In genomic region chr17:45845376-45846185, GRCh38 we compare ENCODE assay signal across 33 cellular contexts. TPM values are rescaled to one million over a fixed set of nuclear protein-coding genes. Genes with fewer than 3 reads are reported as not detected.
"Had no signal": no experiment of that assay in that cellular context is flagged by ENCODE, and none has a peak within 500 bp of the region (broad histone marks: within the 10 kb centered on the region; RNA-seq: fewer than 3 reads in every experiment).

No MANE protein-coding gene starts in this region.

- H3K36me3 Mint-ChIP-seq: immature natural killer cell; memory B cell; naive thymus-derived CD8-positive, alpha-beta T cell; stimulated activated naive B cell treated with anti-CD40 and anti-IgM and Interleukin-4, amounts not matched to agents 10 μg/mL and 1 μg/mL and 100 μg/mL, for 72 hours had no signal

- H3K4me2 ChIP-seq: smooth muscle cell had no signal

- DNase-seq: hypothalamus; immature natural killer cell; left ventricle myocardium inferior; nucleus accumbens; stimulated activated CD4-positive, alpha-beta T cell treated with anti-CD3 and anti-CD28 coated beads, Interleukin-12 subunit alpha, Interleukin-12 subunit beta, amount 100 ng/mL, for 4 hours; stimulated activated CD4-positive, alpha-beta T cell treated with anti-CD3 and anti-CD28 coated beads, Interleukin-15, amount 100 ng/mL, for 24 hours; stimulated activated CD4-positive, alpha-beta T cell treated with anti-CD3 and anti-CD28 coated beads, Interleukin-2, amount 100 ng/mL, for 24 hours; stimulated activated CD4-positive, alpha-beta T cell treated with anti-CD3 and anti-CD28 coated beads, Interleukin-4, amount 100 ng/mL, for 1 hour; stimulated activated naive B cell treated with anti-CD40 and anti-IgM and Interleukin-4, amounts not matched to agents 10 μg/mL and 1 μg/mL and 100 μg/mL, for 72 hours; stimulated activated naive CD8-positive, alpha-beta T cell treated with anti-CD3 and anti-CD28 coated beads, Interleukin-15, Interleukin-2, amounts not matched to agents 100 U/mL and 50 U/mL, for 24 hours; stomach; testis; thyroid gland; transverse colon had no signal

- H3K9me3 Mint-ChIP-seq: immature natural killer cell; memory B cell; naive thymus-derived CD8-positive, alpha-beta T cell; stimulated activated naive B cell treated with anti-CD40 and anti-IgM and Interleukin-4, amounts not matched to agents 10 μg/mL and 1 μg/mL and 100 μg/mL, for 72 hours had no signal

- H3K4me1 ChIP-seq: parathyroid adenoma, right lobe of liver, stomach, testis, thyroid gland, transverse colon, upper lobe of left lung, vagina had no signal

- H3K27ac Mint-ChIP-seq: immature natural killer cell; memory B cell; naive thymus-derived CD8-positive, alpha-beta T cell; stimulated activated naive B cell treated with anti-CD40 and anti-IgM and Interleukin-4, amounts not matched to agents 10 μg/mL and 1 μg/mL and 100 μg/mL, for 72 hours had no signal

- H3K36me3 ChIP-seq: heart left ventricle, left ventricle myocardium inferior, right lobe of liver, stomach, thyroid gland, transverse colon, upper lobe of left lung, vagina had no signal

- H3K4me3 ChIP-seq: heart left ventricle, left ventricle myocardium inferior, psoas muscle, right lobe of liver, smooth muscle cell, stomach, testis, thyroid gland, transverse colon, upper lobe of left lung, vagina had no signal

- FAIRE-seq: islet of Langerhans had no signal

- H3K9ac ChIP-seq: parathyroid adenoma had no signal

- H2AFZ ChIP-seq: parathyroid adenoma had no signal

- ATAC-seq: heart left ventricle; naive thymus-derived CD8-positive, alpha-beta T cell; psoas muscle; right lobe of liver; stimulated activated naive B cell treated with anti-CD40 and anti-IgM and Interleukin-4, amounts not matched to agents 10 μg/mL and 1 μg/mL and 100 μg/mL, for 72 hours; stimulated activated naive CD8-positive, alpha-beta T cell treated with anti-CD3 and anti-CD28 coated beads, Interleukin-15, Interleukin-2, amounts not matched to agents 100 U/mL and 50 U/mL, for 24 hours had no signal

- H3K27ac ChIP-seq: heart left ventricle, left ventricle myocardium inferior, parathyroid adenoma, psoas muscle, right lobe of liver, stomach, testis, thyroid gland, transverse colon, upper lobe of left lung, vagina had no signal

- H3K4me3 Mint-ChIP-seq: immature natural killer cell; memory B cell; naive thymus-derived CD8-positive, alpha-beta T cell; stimulated activated naive B cell treated with anti-CD40 and anti-IgM and Interleukin-4, amounts not matched to agents 10 μg/mL and 1 μg/mL and 100 μg/mL, for 72 hours had no signal

- H3K9me3 ChIP-seq: heart left ventricle, left ventricle myocardium inferior, psoas muscle, right lobe of liver, stomach, testis, thyroid gland, transverse colon, upper lobe of left lung, vagina had no signal

- H3K27me3 ChIP-seq: right lobe of liver, testis, thyroid gland, transverse colon, upper lobe of left lung, vagina had no signal

- H3K4me1 Mint-ChIP-seq: immature natural killer cell; memory B cell; naive thymus-derived CD8-positive, alpha-beta T cell; stimulated activated naive B cell treated with anti-CD40 and anti-IgM and Interleukin-4, amounts not matched to agents 10 μg/mL and 1 μg/mL and 100 μg/mL, for 72 hours had no signal

RNA-seq across cellular contexts. Expression of gene SPPL2C, which starts 0.9 kb away (rescaled TPM):
- total RNA-seq: heart left ventricle; kidney epithelial cell; left ventricle myocardium inferior; lower leg skin; lung microvascular endothelial cell; mucosa of gallbladder; naive thymus-derived CD8-positive, alpha-beta T cell; osteocyte; posterior vena cava; psoas muscle; right lobe of liver; skeletal muscle tissue; smooth muscle cell; stomach; transverse colon; upper lobe of left lung; urinary bladder; vagina had no signal
- polyA plus RNA-seq: heart left ventricle; immature natural killer cell; naive thymus-derived CD8-positive, alpha-beta T cell; neural cell; psoas muscle; smooth muscle cell; stomach; urinary bladder had no signal
